Comparison of ENCODE assay signal across 1 cellular context in the genomic region with DNA sequence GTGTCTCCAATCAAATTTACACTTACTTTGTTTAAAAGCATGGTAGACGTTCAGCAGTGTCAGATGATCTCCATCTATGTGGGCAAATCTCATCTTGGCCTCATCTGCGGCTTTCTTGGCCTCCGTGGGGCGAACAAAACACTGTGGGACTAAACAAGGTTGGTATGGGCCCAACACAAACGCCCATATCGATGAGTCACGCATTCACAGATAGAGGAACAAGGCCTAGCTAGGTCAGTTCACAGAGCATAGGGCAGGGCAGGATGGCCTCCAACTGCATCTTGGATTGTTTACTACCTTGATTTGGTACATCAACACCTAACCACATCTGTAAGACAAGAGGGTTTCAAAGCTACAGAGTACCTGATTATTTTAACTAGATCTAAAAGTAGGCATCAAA.
TF ChIP-seq lines count a peak whose summit lies in the region.

No MANE protein-coding gene starts in this region.

TF ChIP-seq in HepG2, 621 proteins besides CTCF, POLR2A, EP300 and RAD21:
- TF ChIP-seq ZNF7 (CRISPR knock-in tag; IDR thresholded peaks at IDR 0.05) (no peak), TRAFD1 (CRISPR knock-in tag; IDR thresholded peaks at IDR 0.05; ENCODE audit: borderline replicate concordance) (no peak), ZNF672 (CRISPR knock-in tag; IDR thresholded peaks at IDR 0.05) (no peak), NAIF1 (CRISPR knock-in tag; IDR thresholded peaks at IDR 0.05; ENCODE audit: borderline replicate concordance) (no peak), ZFP1 (CRISPR knock-in tag; IDR thresholded peaks at IDR 0.05) (no peak), ZNF251 (CRISPR knock-in tag; IDR thresholded peaks at IDR 0.05) (no peak), ZBTB1 (CRISPR knock-in tag; IDR thresholded peaks at IDR 0.05; ENCODE audit: borderline replicate concordance) (no peak), HOMEZ (CRISPR knock-in tag; IDR thresholded peaks at IDR 0.05; ENCODE audit: low read depth) (no peak), ZNF569 (CRISPR knock-in tag; IDR thresholded peaks at IDR 0.05; ENCODE audit: borderline replicate concordance) (no peak)
- TF ChIP-seq, protein P1, sequence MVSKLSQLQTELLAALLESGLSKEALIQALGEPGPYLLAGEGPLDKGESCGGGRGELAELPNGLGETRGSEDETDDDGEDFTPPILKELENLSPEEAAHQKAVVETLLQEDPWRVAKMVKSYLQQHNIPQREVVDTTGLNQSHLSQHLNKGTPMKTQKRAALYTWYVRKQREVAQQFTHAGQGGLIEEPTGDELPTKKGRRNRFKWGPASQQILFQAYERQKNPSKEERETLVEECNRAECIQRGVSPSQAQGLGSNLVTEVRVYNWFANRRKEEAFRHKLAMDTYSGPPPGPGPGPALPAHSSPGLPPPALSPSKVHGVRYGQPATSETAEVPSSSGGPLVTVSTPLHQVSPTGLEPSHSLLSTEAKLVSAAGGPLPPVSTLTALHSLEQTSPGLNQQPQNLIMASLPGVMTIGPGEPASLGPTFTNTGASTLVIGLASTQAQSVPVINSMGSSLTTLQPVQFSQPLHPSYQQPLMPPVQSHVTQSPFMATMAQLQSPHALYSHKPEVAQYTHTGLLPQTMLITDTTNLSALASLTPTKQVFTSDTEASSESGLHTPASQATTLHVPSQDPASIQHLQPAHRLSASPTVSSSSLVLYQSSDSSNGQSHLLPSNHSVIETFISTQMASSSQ (IDR thresholded peaks at IDR 0.05; ENCODE audit: low read depth): no peak
- TF ChIP-seq, protein P1 (CRISPR knock-in tag; IDR thresholded peaks at IDR 0.05; ENCODE audit: borderline replicate concordance): no peak
